1 cellular context compared by ENCODE assay signal in genomic region chr15:63284379-63284778, GRCh38.
TF ChIP-seq lines count a peak whose summit lies in the region.

No MANE protein-coding gene starts in this region.

TF ChIP-seq in K562, 482 proteins besides CTCF, POLR2A, EP300 and RAD21:
- TF ChIP-seq POLR2B (IDR thresholded peaks at IDR 0.05; ENCODE audit: low read depth, partially characterized antibody) (no peak), ATF1 (CRISPR knock-in tag; IDR thresholded peaks at IDR 0.05) (no peak), ATF1 (tag; IDR thresholded peaks at IDR 0.05) (0 out of 2 replicates have a peak, but pooled peaks have one; percentile 11), GABPB1 (CRISPR knock-in tag; IDR thresholded peaks at IDR 0.05) (no peak), ATF3 (IDR thresholded peaks at IDR 0.05) (peak; percentile 19; the same call in 1 of the 2 replicates), ATF3 (CRISPR knock-in tag; conservative IDR thresholded peaks at IDR 0.05) (no peak), ZBTB26 (CRISPR knock-in tag; IDR thresholded peaks at IDR 0.05) (no peak), WHSC1 (IDR thresholded peaks at IDR 0.05; ENCODE audit: low read length) (no peak), GTF2A2 (tag; IDR thresholded peaks at IDR 0.05) (no peak), ZNF3 (CRISPR knock-in tag; IDR thresholded peaks at IDR 0.05) (no peak)
